28 cellular contexts compared by ENCODE assay signal in genomic region chr11:61279934-61280656, GRCh38. TPM values are rescaled to one million over a fixed set of nuclear protein-coding genes. Genes with fewer than 3 reads are reported as not detected.
DNase-seq lines count a peak whose midpoint lies in the region; ATAC-seq and TF ChIP-seq lines count a peak whose summit lies in the region.
"Had no signal": no experiment of that assay in that cellular context is flagged by ENCODE, and none has a peak within 500 bp of the region (broad histone marks: within the 10 kb centered on the region; RNA-seq: fewer than 3 reads in every experiment).

No MANE protein-coding gene starts in this region.

- H3K27me3 ChIP-seq in foreskin keratinocyte (no peaks in the 10 kb centered on the region), heart right ventricle (no peaks in the 10 kb centered on the region)
- H3K27me3 ChIP-seq: spleen, tibial nerve had no signal

- H3K27ac Mint-ChIP-seq in T-helper 17 cell = no peak overlapping the region
- H3K27ac Mint-ChIP-seq: activated naive CD8-positive, alpha-beta T cell; progenitor cell of endocrine pancreas; stimulated activated effector memory CD8-positive, alpha-beta T cell treated with anti-CD3 and anti-CD28 coated beads, Interleukin-12 subunit alpha, Interleukin-12 subunit beta, amount 100 ng/mL, for 72 hours had no signal

- peak; percentile 87 for ATAC-seq in foreskin keratinocyte
- ATAC-seq in T-helper 17 cell = no peak
- ATAC-seq in heart right ventricle = no peak
- ATAC-seq: activated T-cell treated with anti-CD3 and anti-CD28 coated beads, Interleukin-2, amount 50 U/mL, for 4 hours; lower lobe of right lung; naive thymus-derived CD8-positive, alpha-beta T cell; Panc1; stimulated activated effector memory CD8-positive, alpha-beta T cell treated with anti-CD3 and anti-CD28 coated beads, Interleukin-12 subunit alpha, Interleukin-12 subunit beta, amount 100 ng/mL, for 72 hours had no signal

- peaks cover 0 to 4% (median 0%) of the 10 kb centered on the region in 9 donors for H3K36me3 ChIP-seq in heart right ventricle
- H3K36me3 ChIP-seq: lower lobe of right lung, spleen had no signal

- peaks cover 8% of the 10 kb centered on the region for H3K27me3 Mint-ChIP-seq in T-helper 17 cell
- H3K27me3 Mint-ChIP-seq: activated naive CD8-positive, alpha-beta T cell had no signal

- POLR2A ChIA-PET in RWPE1 (lab: Yijun Ruan, JAX; ENCODE audit: low non-redundant PET) = no interaction called here

- H3K4me1 Mint-ChIP-seq in T-helper 17 cell = no peaks in the 10 kb centered on the region

- DNase-seq in NCI-H1092 treated with DMSO at 0.1 percent for 48 hours (lab: John Stamatoyannopoulos, UW) (peak; percentile 34), NCI-H1092 (lab: John Stamatoyannopoulos, UW) (no peak), RWPE1 (ENCODE audit: low spot score) (peak; percentile 58), foreskin keratinocyte (peak; percentile 99 to 100), GM13976 (ENCODE audit: low spot score) (no peak), T-helper 17 cell (no peak), heart right ventricle (no peak)
- DNase-seq in activated CD4-positive, alpha-beta T cell treated with anti-CD3 and anti-CD28 coated beads, Interleukin-2, amount 50 U/mL, for 1 hour = no peak
- DNase-seq: activated CD4-positive, alpha-beta T cell treated with anti-CD3 and anti-CD28 coated beads, Interleukin-2, amount 50 U/mL, for 4 hours; activated T-cell treated with anti-CD3 and anti-CD28 coated beads, Interleukin-2, amount 50 U/mL, for 4 hours; C1 segment of cervical spinal cord; central memory CD4-positive, alpha-beta T cell; DND-41; effector CD4-positive, alpha-beta T cell; Kasumi-1; lower lobe of right lung; naive thymus-derived CD8-positive, alpha-beta T cell; NCI-H1694 treated with DMSO at 0.1 percent for 48 hours; spleen; SW 1271 had no signal

- no peak overlapping the region for H3K4me3 ChIP-seq in heart right ventricle
- H3K4me3 ChIP-seq: lower lobe of right lung, spleen, tibial nerve had no signal

- peaks cover 21% of the 10 kb centered on the region for H3K4me1 ChIP-seq in foreskin keratinocyte
- H3K4me1 ChIP-seq in heart right ventricle = no peaks in the 10 kb centered on the region
- H3K4me1 ChIP-seq: lower lobe of right lung, spleen had no signal

- WGBS in heart right ventricle, 2 donors = 85 to 87% methylated on average over 12 of the region's 12 CpGs

- intact Hi-C loops in heart right ventricle (cut with DNase I) = no loop called here

- H3K4me3 Mint-ChIP-seq in T-helper 17 cell = no peak overlapping the region
- H3K4me3 Mint-ChIP-seq: activated naive CD8-positive, alpha-beta T cell; activated T-cell treated with anti-CD3 and anti-CD28 coated beads, Interleukin-2, amount 50 U/mL, for 4 hours; naive thymus-derived CD8-positive, alpha-beta T cell; stimulated activated effector memory CD8-positive, alpha-beta T cell treated with anti-CD3 and anti-CD28 coated beads, Interleukin-12 subunit alpha, Interleukin-12 subunit beta, amount 100 ng/mL, for 72 hours had no signal

- H3K9me3 ChIP-seq in T-helper 17 cell (ENCODE audit: control insufficient read depth, low read length, poor library complexity, severe bottlenecking) (no peaks in the 10 kb centered on the region), heart right ventricle (no peaks in the 10 kb centered on the region)
- H3K9me3 ChIP-seq: lower lobe of right lung, spleen, tibial nerve had no signal

- CTCF ChIA-PET in RWPE1 (lab: Yijun Ruan, JAX) = interaction anchor here (0.6 to 0.7 kb wide), 2 partner anchors 132 to 303 kb away, joined by 4 to 6 read pairs; no protein-coding TSS in a partner anchor

- peaks cover 2% of the 10 kb centered on the region for H3K36me3 Mint-ChIP-seq in T-helper 17 cell (ENCODE audit: low read depth)
- H3K36me3 Mint-ChIP-seq: naive thymus-derived CD8-positive, alpha-beta T cell had no signal

- in situ Hi-C loops in GM13976 (cut with MboI; ENCODE audit: low sequenced_read_pairs, unreplicated experiment) = no loop called here

- H3K27ac ChIP-seq in RWPE1 (no peak overlapping the region), foreskin keratinocyte (peak overlapping the region; percentile 69), heart right ventricle (no peak overlapping the region)
- H3K27ac ChIP-seq: lower lobe of right lung, spleen, tibial nerve had no signal

- TF ChIP-seq CTCF in RWPE1 (conservative IDR thresholded peaks at IDR 0.05; ENCODE audit: low read depth) (no peak), foreskin keratinocyte (conservative IDR thresholded peaks at IDR 0.05) (peak; percentile 60), GM13976 (IDR thresholded peaks at IDR 0.05; ENCODE audit: borderline replicate concordance, control extremely low read depth, extremely low read depth, insufficient read depth, missing control alignments) (no peak), heart right ventricle (IDR thresholded peaks at IDR 0.05) (no peak)

RNA-seq across cellular contexts. Expression of gene VWCE, which starts 15.0 kb away (rescaled TPM):
- 0.25 and 0.48 TPM in 2 replicates for total RNA-seq in foreskin keratinocyte
- polyA plus RNA-seq in foreskin keratinocyte = 0.46 and 0.48 TPM in 2 replicates
- total RNA-seq in T-helper 17 cell = 1 to 10 TPM in 1 of 2 donors, under 1 TPM in 1; 0.65 to 1.4 TPM
- total RNA-seq in heart right ventricle = 1 to 10 TPM in 4 of 10 donors, under 1 TPM in 6; 0.47 to 2.2 (median 0.89) TPM
- 1 to 10 TPM in 1 of 2 donors, under 1 TPM in 1; 0.42 to 1.2 TPM for polyA plus RNA-seq in heart right ventricle
- total RNA-seq: A172, HT-29 had no signal
- polyA plus RNA-seq: naive thymus-derived CD8-positive, alpha-beta T cell had no signal

RNA-seq across cellular contexts. Expression of gene PGA5, which starts 39.1 kb away (rescaled TPM):
- total RNA-seq in foreskin keratinocyte (not detected in 2 replicates), T-helper 17 cell (not detected), heart right ventricle (under 1 TPM in 4 of 10 donors, not detected in 6; 0.30 to 0.93 (median 0.60) TPM)
- polyA plus RNA-seq in foreskin keratinocyte (not detected in 2 replicates), heart right ventricle (under 1 TPM; 0.14 to 0.66 TPM)
- total RNA-seq: A172; activated T-cell treated with anti-CD3 and anti-CD28 coated beads, Interleukin-2, amount 50 U/mL, for 4 hours; fibroblast of villous mesenchyme; HT-29; naive thymus-derived CD8-positive, alpha-beta T cell had no signal
- polyA plus RNA-seq: naive thymus-derived CD8-positive, alpha-beta T cell had no signal

RNA-seq across cellular contexts. Expression of gene DDB1, which starts 52.8 kb away (rescaled TPM):
- 188 and 189 TPM in 2 replicates for total RNA-seq in foreskin keratinocyte
- 144 and 146 TPM in 2 replicates for polyA plus RNA-seq in foreskin keratinocyte
- total RNA-seq in T-helper 17 cell = 100 to 1,000 TPM; 147 to 184 TPM
- 100 to 1,000 TPM; 101 to 147 (median 129) TPM for total RNA-seq in heart right ventricle
- 100 to 1,000 TPM in 1 of 2 donors, 10 to 100 TPM in 1; 59.0 to 147 TPM for polyA plus RNA-seq in heart right ventricle

RNA-seq across cellular contexts. Expression of gene TKFC, which starts 52.9 kb away (rescaled TPM):
- total RNA-seq in foreskin keratinocyte = 26.2 and 26.6 TPM in 2 replicates
- 31.4 and 32.4 TPM in 2 replicates for polyA plus RNA-seq in foreskin keratinocyte
- 10 to 100 TPM; 39.6 to 41.9 TPM for total RNA-seq in T-helper 17 cell
- total RNA-seq in heart right ventricle = 10 to 100 TPM; 13.9 to 26.1 (median 20.9) TPM
- 10 to 100 TPM; 11.8 to 12.1 TPM for polyA plus RNA-seq in heart right ventricle

RNA-seq across cellular contexts. Expression of gene PGA4, which starts 57.9 kb away (rescaled TPM):
- total RNA-seq in foreskin keratinocyte = not detected in 2 replicates
- polyA plus RNA-seq in foreskin keratinocyte = not detected in 2 replicates
- total RNA-seq in T-helper 17 cell = not detected
- 1 to 10 TPM in 2 of 10 donors, under 1 TPM in 1, not detected in 7; 0.76 to 2.6 (median 2.6) TPM for total RNA-seq in heart right ventricle
- polyA plus RNA-seq in heart right ventricle = 1 to 10 TPM in 1 of 2 donors, not detected in 1; 1.7 TPM
- total RNA-seq: A172; activated T-cell treated with anti-CD3 and anti-CD28 coated beads, Interleukin-2, amount 50 U/mL, for 4 hours; fibroblast of villous mesenchyme; HT-29; naive thymus-derived CD8-positive, alpha-beta T cell had no signal
- polyA plus RNA-seq: naive thymus-derived CD8-positive, alpha-beta T cell had no signal

Comparison
In these comparisons a context has a peak if more than half of its experiments do, and no peak if none do; other contexts are left out.
1. DNase-seq: peak in NCI-H1092 treated with DMSO at 0.1 percent for 48 hours (single experiment), RWPE1 (single experiment) and foreskin keratinocyte (2 of 2); none in NCI-H1092 (single experiment), GM13976 (single experiment), T-helper 17 cell (0 of 3), heart right ventricle (0 of 2) and activated CD4-positive, alpha-beta T cell treated with anti-CD3 and anti-CD28 coated beads, Interleukin-2, amount 50 U/mL, for 1 hour (single experiment).